16 cellular contexts compared by ENCODE assay signal in the genomic region with DNA sequence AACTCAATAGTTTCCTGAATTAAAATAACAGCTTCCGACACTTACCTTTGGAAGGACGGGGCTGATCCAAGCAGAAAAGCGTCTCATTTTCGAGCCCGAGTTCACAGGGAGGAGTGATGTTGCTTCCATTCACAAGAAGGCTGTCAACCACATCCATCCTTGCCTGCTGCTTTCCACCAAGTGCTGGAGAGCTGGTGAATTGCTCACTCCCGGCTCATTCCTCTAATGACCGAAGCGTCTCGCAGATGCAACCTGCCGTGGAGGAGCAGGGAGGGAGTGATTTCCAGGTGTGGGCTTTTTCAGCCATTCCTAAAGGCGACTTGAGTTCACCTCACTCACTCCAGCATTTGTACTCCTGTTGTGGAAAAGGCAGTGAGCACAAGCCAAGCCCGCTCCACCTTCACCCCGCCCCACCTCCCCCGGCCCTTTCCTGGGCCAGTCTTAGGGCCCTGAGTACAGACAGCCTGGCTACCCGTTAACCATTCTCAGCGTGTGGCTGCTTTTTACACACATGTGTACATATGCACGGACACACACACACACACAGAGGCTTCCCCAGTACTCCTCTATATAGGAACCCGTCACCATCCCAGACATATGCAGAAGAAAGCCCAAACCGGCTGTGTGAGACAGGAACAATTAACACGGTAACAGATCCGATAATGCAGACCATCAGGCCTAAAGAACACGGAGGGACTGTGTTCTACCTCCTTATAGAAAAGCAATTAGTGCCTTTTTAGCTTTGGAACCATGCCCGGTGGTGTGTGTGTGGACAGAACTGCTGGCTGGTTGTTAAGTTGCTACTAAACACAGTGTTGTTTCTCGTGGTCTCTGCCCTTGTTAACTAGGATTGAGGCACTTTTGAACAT. TPM values are rescaled to one million over a fixed set of nuclear protein-coding genes. Genes with fewer than 3 reads are reported as not detected.
DNase-seq lines count a peak whose midpoint lies in the region; ATAC-seq and TF ChIP-seq lines count a peak whose summit lies in the region.
"Had no signal": no experiment of that assay in that cellular context is flagged by ENCODE, and none has a peak within 500 bp of the region (broad histone marks: within the 10 kb centered on the region; RNA-seq: fewer than 3 reads in every experiment).

A gene with protein sequence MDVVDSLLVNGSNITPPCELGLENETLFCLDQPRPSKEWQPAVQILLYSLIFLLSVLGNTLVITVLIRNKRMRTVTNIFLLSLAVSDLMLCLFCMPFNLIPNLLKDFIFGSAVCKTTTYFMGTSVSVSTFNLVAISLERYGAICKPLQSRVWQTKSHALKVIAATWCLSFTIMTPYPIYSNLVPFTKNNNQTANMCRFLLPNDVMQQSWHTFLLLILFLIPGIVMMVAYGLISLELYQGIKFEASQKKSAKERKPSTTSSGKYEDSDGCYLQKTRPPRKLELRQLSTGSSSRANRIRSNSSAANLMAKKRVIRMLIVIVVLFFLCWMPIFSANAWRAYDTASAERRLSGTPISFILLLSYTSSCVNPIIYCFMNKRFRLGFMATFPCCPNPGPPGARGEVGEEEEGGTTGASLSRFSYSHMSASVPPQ (minus strand): TSS at position 374 of the 869 bp plus-strand sequence. CDS start 217 bp downstream, at position 157.

- H3K4me2 ChIP-seq in neural cell (ENCODE audit: low read length): no peak within 1 kb of the TSS

- no peak within 1 kb of the TSS for H3K27ac Mint-ChIP-seq in endodermal cell
- H3K27ac Mint-ChIP-seq: natural killer cell had no signal

- H3K4me3 ChIP-seq in astrocyte of the cerebellum (ENCODE audit: low read depth, low read length): no peak within 1 kb of the TSS
- H3K4me3 ChIP-seq in neural cell (ENCODE audit: low read length): no peak within 1 kb of the TSS
- H3K4me3 ChIP-seq in prostate gland: no peak within 1 kb of the TSS
- H3K4me3 ChIP-seq in endodermal cell (ENCODE audit: low read length): no peak within 1 kb of the TSS
- H3K4me3 ChIP-seq: tibial artery had no signal

- H3K27me3 Mint-ChIP-seq in endodermal cell (ENCODE audit: insufficient read depth): peaks cover 14% of the 10 kb centered on the region

- ATAC-seq in GM18505 (IDR thresholded peaks at IDR 0.05; ENCODE audit: unreplicated experiment): no peak
- ATAC-seq: natural killer cell had no signal

- no peak for TF ChIP-seq RAD21 in neural cell (conservative IDR thresholded peaks at IDR 0.05)

- no peaks in the 10 kb centered on the region for H3K9me3 ChIP-seq in neural cell (ENCODE audit: low read length)
- no peaks in the 10 kb centered on the region for H3K9me3 ChIP-seq in prostate gland
- no peaks in the 10 kb centered on the region for H3K9me3 ChIP-seq in endodermal cell (ENCODE audit: control insufficient read depth, low read length)
- H3K9me3 ChIP-seq: tibial artery had no signal

- in situ Hi-C loops in astrocyte of the cerebellum (cut with HindIII; ENCODE audit: low sequenced_read_pairs): no loop called here

- no peaks in the 10 kb centered on the region for H4K20me1 ChIP-seq in neural cell (ENCODE audit: insufficient read depth)

- TF ChIP-seq CTCF in astrocyte of the cerebellum (IDR thresholded peaks at IDR 0.05; ENCODE audit: low read depth, low read length, missing control alignments): no peak
- no peak for TF ChIP-seq CTCF in neural cell (IDR thresholded peaks at IDR 0.05; ENCODE audit: poor library complexity, severe bottlenecking)
- no peak for TF ChIP-seq CTCF in prostate gland (IDR thresholded peaks at IDR 0.05)
- no peak for TF ChIP-seq CTCF in endodermal cell (conservative IDR thresholded peaks at IDR 0.05)

- no peaks in the 10 kb centered on the region for H3F3A ChIP-seq in neural cell (ENCODE audit: insufficient read depth, low read length, poor library complexity, severe bottlenecking)

- intact Hi-C loops in prostate gland (cut with DNase I): no loop called here

- H3K36me3 ChIP-seq in neural cell (ENCODE audit: insufficient read depth, low read length): no peaks in the 10 kb centered on the region
- H3K36me3 ChIP-seq in prostate gland: no peaks in the 10 kb centered on the region
- H3K36me3 ChIP-seq in endodermal cell (ENCODE audit: control insufficient read depth, insufficient read depth, low read length): no peaks in the 10 kb centered on the region
- H3K36me3 ChIP-seq: brain microvascular endothelial cell, tibial artery had no signal

- H3K36me3 Mint-ChIP-seq in endodermal cell (ENCODE audit: low read depth): no peaks in the 10 kb centered on the region
- H3K36me3 Mint-ChIP-seq: natural killer cell had no signal

- peak; percentile 31 for DNase-seq in DMS153 (lab: John Stamatoyannopoulos, UW)
- peak; percentile 82 for DNase-seq in NCI-H1436 treated with DMSO at 0.1 percent for 48 hours (lab: John Stamatoyannopoulos, UW)
- DNase-seq in astrocyte of the cerebellum (ENCODE audit: low read depth): peak; percentile 24
- DNase-seq in DMS53 treated with DMSO at 0.1 percent for 48 hours (lab: John Stamatoyannopoulos, UW; ENCODE audit: unreplicated experiment): no peak
- no peak for DNase-seq in prostate gland (ENCODE audit: low spot score)
- no peak for DNase-seq in endodermal cell
- DNase-seq: activated naive CD4-positive, alpha-beta T cell; brain microvascular endothelial cell; natural killer cell; NCI-H526 treated with DMSO at 0.1 percent for 48 hours; stimulated activated CD4-positive, alpha-beta T cell treated with anti-CD3 and anti-CD28 coated beads, Interleukin-4, amount 100 ng/mL, for 1 hour; SW 1271; tibial artery had no signal

- TF ChIP-seq EP300 in neural cell (conservative IDR thresholded peaks at IDR 0.05; ENCODE audit: poor library complexity, severe bottlenecking): no peak

- TF ChIP-seq POLR2A in prostate gland (IDR thresholded peaks at IDR 0.05) (no peak), GM18505 (IDR thresholded peaks at IDR 0.05; ENCODE audit: borderline replicate concordance, extremely low read depth, insufficient read depth, insufficient read length) (no peak)

- H3K4me1 ChIP-seq in prostate gland (replicated peaks) (no peaks in the 10 kb centered on the region), endodermal cell (ENCODE audit: control insufficient read depth, insufficient read depth, low read length) (no peaks in the 10 kb centered on the region)
- H3K4me1 ChIP-seq: tibial artery had no signal

- H3K27me3 ChIP-seq in neural cell (ENCODE audit: insufficient read depth, low read depth, low read length): no peaks in the 10 kb centered on the region
- H3K27me3 ChIP-seq in prostate gland (replicated peaks; ENCODE audit: insufficient read depth): no peaks in the 10 kb centered on the region
- peaks cover 15% of the 10 kb centered on the region for H3K27me3 ChIP-seq in endodermal cell (ENCODE audit: control insufficient read depth, insufficient read depth, low read length, poor library complexity, severe bottlenecking)

- H3K9me2 ChIP-seq in neural cell (ENCODE audit: insufficient read depth, low read length): no peaks in the 10 kb centered on the region

- H3K9ac ChIP-seq in neural cell (ENCODE audit: low read length) (peak within 1 kb of the TSS; percentile 2), endodermal cell (ENCODE audit: extremely low read depth, low read length, poor library complexity, severe bottlenecking) (no peak within 1 kb of the TSS)

- no peak within 1 kb of the TSS for H3K27ac ChIP-seq in neural cell (ENCODE audit: low read length)
- H3K27ac ChIP-seq in prostate gland: no peak within 1 kb of the TSS
- no peak within 1 kb of the TSS for H3K27ac ChIP-seq in endodermal cell (ENCODE audit: low read depth, low read length)
- H3K27ac ChIP-seq: brain microvascular endothelial cell, tibial artery had no signal

- H3K9me3 Mint-ChIP-seq in endodermal cell: no peaks in the 10 kb centered on the region
- H3K9me3 Mint-ChIP-seq: natural killer cell had no signal

- WGBS in prostate gland: 69% methylated on average over 24 of the region's 24 CpGs
- 88 to 90% methylated on average over 19 to 24 of the region's 24 CpGs for WGBS in endodermal cell (ENCODE audit: insufficient coverage in 1 of 2, insufficient read length in 1 of 2), 2 experiments

- no peak within 1 kb of the TSS for H3K4me3 Mint-ChIP-seq in endodermal cell
- H3K4me3 Mint-ChIP-seq: natural killer cell had no signal

- peaks cover 13% of the 10 kb centered on the region for H3K4me1 Mint-ChIP-seq in endodermal cell
- H3K4me1 Mint-ChIP-seq: natural killer cell had no signal

- H2AFZ ChIP-seq in neural cell (ENCODE audit: low read depth, low read length): no peak within 1 kb of the TSS

- no peaks in the 10 kb centered on the region for H3K79me2 ChIP-seq in neural cell (replicated peaks; ENCODE audit: insufficient read depth, low read length)

TF ChIP-seq in neural cell, 6 proteins besides CTCF, POLR2A, EP300 and RAD21:
- no peak for TF ChIP-seq MXI1 (conservative IDR thresholded peaks at IDR 0.05; ENCODE audit: poor library complexity, severe bottlenecking)
- TF ChIP-seq POLR2AphosphoS5 (IDR thresholded peaks at IDR 0.05): peak; percentile 23

RNA-seq across cellular contexts. Expression of the gene that starts here (rescaled TPM):
- not detected in 2 replicates for polyA plus RNA-seq in neural cell
- 0.49 and 0.81 TPM in 2 replicates for polyA minus RNA-seq in neural cell
- total RNA-seq in prostate gland: not detected
- not detected for total RNA-seq in endodermal cell
- not detected for polyA plus RNA-seq in endodermal cell (2013, experiment 1 of 2)
- not detected for polyA plus RNA-seq in endodermal cell (2013, experiment 2 of 2)
- total RNA-seq: lung microvascular endothelial cell, natural killer cell had no signal

Comparison
In these comparisons a context has a peak if more than half of its experiments do, and no peak if none do; other contexts are left out.
1. DNase-seq: peak in DMS153 (single experiment), NCI-H1436 treated with DMSO at 0.1 percent for 48 hours (single experiment) and astrocyte of the cerebellum (single experiment); none in DMS53 treated with DMSO at 0.1 percent for 48 hours (single experiment), prostate gland (single experiment) and endodermal cell (single experiment).